14 cellular contexts compared by ENCODE assay signal in the genomic region with DNA sequence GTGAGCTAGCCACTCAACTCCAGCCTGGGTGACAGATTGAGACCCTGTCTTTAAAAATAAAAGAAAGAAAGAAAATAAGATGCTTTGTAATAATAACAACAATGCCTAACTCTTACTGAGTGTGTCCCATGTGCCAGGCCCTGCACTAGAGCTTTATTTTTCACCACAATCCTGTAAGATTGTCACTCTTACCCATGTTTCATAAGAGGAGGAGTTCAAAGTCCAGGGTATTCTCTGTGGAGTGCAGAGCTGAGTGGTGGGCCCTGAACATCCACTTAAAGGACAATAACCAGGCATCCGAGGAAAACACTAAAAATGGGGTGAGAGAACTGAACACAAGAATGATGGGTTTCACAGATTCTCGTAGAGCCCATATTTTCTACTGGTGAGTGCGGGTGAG. TPM values are rescaled to one million over a fixed set of nuclear protein-coding genes. Genes with fewer than 3 reads are reported as not detected.
DNase-seq lines count a peak whose midpoint lies in the region; ATAC-seq and TF ChIP-seq lines count a peak whose summit lies in the region.
"Had no signal": no experiment of that assay in that cellular context is flagged by ENCODE, and none has a peak within 500 bp of the region (broad histone marks: within the 10 kb centered on the region; RNA-seq: fewer than 3 reads in every experiment).

No MANE protein-coding gene starts in this region.

- H3K27ac Mint-ChIP-seq in GM23338, result peak overlapping the region; percentile 41; the same call in 1 of the 2 replicates
- no peak overlapping the region for H3K27ac Mint-ChIP-seq in activated CD8-positive, alpha-beta T cell treated with anti-CD3 and anti-CD28 coated beads for 36 hours
- H3K27ac Mint-ChIP-seq: dendritic cell treated with granulocyte-macrophage colony-stimulating factor and Interleukin-4, amounts not matched to agents 40 ng/mL and 50 ng/mL, for 4 days had no signal

- H3K4me1 ChIP-seq in GM23338 (ENCODE audit: insufficient read depth) (peaks cover 18% of the 10 kb centered on the region), colonic mucosa (peaks cover 3% of the 10 kb centered on the region), trophoblast cell (ENCODE audit: control insufficient read depth in 1 of 2, insufficient read depth in 2 of 2, low read length in 2 of 2) (peaks cover 3 to 4% of the 10 kb centered on the region in 2 experiments)

- H3K9me3 ChIP-seq in colonic mucosa (no peaks in the 10 kb centered on the region), trophoblast cell (ENCODE audit: insufficient read depth, low read depth, low read length) (peaks cover 2% of the 10 kb centered on the region)

- peaks cover 3% of the 10 kb centered on the region; the same call in 1 of the 3 replicates for H3K9me3 Mint-ChIP-seq in GM23338
- no peaks in the 10 kb centered on the region for H3K9me3 Mint-ChIP-seq in activated CD8-positive, alpha-beta T cell treated with anti-CD3 and anti-CD28 coated beads for 36 hours
- H3K9me3 Mint-ChIP-seq: dendritic cell treated with granulocyte-macrophage colony-stimulating factor and Interleukin-4, amounts not matched to agents 40 ng/mL and 50 ng/mL, for 4 days had no signal

- peaks cover 9% of the 10 kb centered on the region for H3K27me3 Mint-ChIP-seq in GM23338 (ENCODE audit: insufficient read depth, low read depth, poor library complexity)
- H3K27me3 Mint-ChIP-seq in activated CD8-positive, alpha-beta T cell treated with anti-CD3 and anti-CD28 coated beads for 36 hours, result peaks cover 26% of the 10 kb centered on the region

- no peak overlapping the region for H3K14ac ChIP-seq in trophoblast cell (ENCODE audit: low read length)

- no peak overlapping the region for H4K12ac ChIP-seq in trophoblast cell (ENCODE audit: low read depth, low read length)

- H3K27me3 ChIP-seq in GM23338 (ENCODE audit: insufficient read depth), result no peaks in the 10 kb centered on the region
- H3K27me3 ChIP-seq in colonic mucosa, result no peaks in the 10 kb centered on the region
- no peaks in the 10 kb centered on the region for H3K27me3 ChIP-seq in trophoblast cell (ENCODE audit: insufficient read depth, low read length)

- H3K4me2 ChIP-seq in GM23338 (peak overlapping the region; percentile 37; the same call in 1 of the 2 replicates), trophoblast cell (ENCODE audit: low read length) (no peak overlapping the region)

- no peak overlapping the region for H2AK5ac ChIP-seq in trophoblast cell (ENCODE audit: low read length)

- H3K27ac ChIP-seq in GM23338 (ENCODE audit: low read depth) (no peak overlapping the region), colonic mucosa (peak overlapping the region; percentile 89), trophoblast cell (ENCODE audit: low read depth, low read length) (no peak overlapping the region)

- H3K4ac ChIP-seq in trophoblast cell (ENCODE audit: low read depth, low read length), result no peak overlapping the region

- intact Hi-C loops in colonic mucosa (cut with DNase I), result no loop called here
- intact Hi-C loops in activated CD8-positive, alpha-beta T cell treated with anti-CD3 and anti-CD28 coated beads for 36 hours (cut with micrococcal nuclease), result no loop called here

- POLR2A ChIA-PET in activated CD8-positive, alpha-beta T cell treated with anti-CD3 and anti-CD28 coated beads for 36 hours (lab: Charles Lee), result no interaction called here

- no peak for TF ChIP-seq CTCF in GM23338 (conservative IDR thresholded peaks at IDR 0.05; ENCODE audit: low read depth in 2 of 2)
- TF ChIP-seq CTCF in colonic mucosa (IDR thresholded peaks at IDR 0.05), result no peak
- TF ChIP-seq CTCF in activated CD8-positive, alpha-beta T cell treated with anti-CD3 and anti-CD28 coated beads for 36 hours (IDR thresholded peaks at IDR 0.05), result no peak

- no peak overlapping the region for H3K4me3 ChIP-seq in GM23338
- no peak overlapping the region for H3K4me3 ChIP-seq in colonic mucosa
- no peak overlapping the region for H3K4me3 ChIP-seq in trophoblast cell (ENCODE audit: low read depth, low read length)
- H3K4me3 ChIP-seq: lung had no signal

- H3K23ac ChIP-seq in trophoblast cell (ENCODE audit: low read length), result no peak overlapping the region

- CTCF ChIA-PET in activated CD8-positive, alpha-beta T cell treated with anti-CD3 and anti-CD28 coated beads for 36 hours (lab: Charles Lee), result no interaction called here

- peaks cover 4% of the 10 kb centered on the region for H3K79me1 ChIP-seq in trophoblast cell (ENCODE audit: low read length)

- no peak overlapping the region for H2BK120ac ChIP-seq in trophoblast cell (ENCODE audit: insufficient read depth, low read length, poor library complexity)

- H4K91ac ChIP-seq in trophoblast cell (ENCODE audit: low read depth, low read length), result no peak overlapping the region

- H2BK12ac ChIP-seq in trophoblast cell (ENCODE audit: low read length), result no peak overlapping the region

- H3K79me2 ChIP-seq in GM23338 (replicated peaks; ENCODE audit: insufficient read depth), result no peaks in the 10 kb centered on the region
- H3K79me2 ChIP-seq in trophoblast cell (ENCODE audit: control insufficient read depth, insufficient read depth, low read length, poor library complexity), result peaks cover 2% of the 10 kb centered on the region

- no peaks in the 10 kb centered on the region for H3K9me2 ChIP-seq in GM23338 (ENCODE audit: insufficient read depth)

- no peak for DNase-seq in GM23338 (ENCODE audit: low spot score)
- DNase-seq in colonic mucosa, result no peak
- no peak for DNase-seq in trophoblast cell
- DNase-seq in NK-92 treated with Interleukin-12 subunit alpha and Interleukin-12 subunit beta, amount 100 ng/mL, for 24 hours (lab: John Stamatoyannopoulos, UW), result no peak
- DNase-seq in activated CD8-positive, alpha-beta T cell treated with anti-CD3 and anti-CD28 coated beads for 36 hours, result no peak
- DNase-seq in activated CD4-positive, alpha-beta T cell treated with anti-CD3 and anti-CD28 coated beads, Interleukin-2, amount 50 U/mL, for 1 hour, result no peak
- DNase-seq: activated gamma-delta T cell; aorta; Calu3; NCI-H526; stimulated activated naive CD4-positive, alpha-beta T cell had no signal

- no CpG with 5 or more reads among the region's 3 CpGs for WGBS in trophoblast cell (ENCODE audit: extremely low coverage, insufficient coverage, insufficient read length)

- no peaks in the 10 kb centered on the region for H3K36me3 ChIP-seq in GM23338 (ENCODE audit: insufficient read depth)
- no peaks in the 10 kb centered on the region for H3K36me3 ChIP-seq in colonic mucosa
- H3K36me3 ChIP-seq in trophoblast cell (ENCODE audit: control insufficient read depth in 1 of 2, insufficient read depth in 2 of 2, low read length in 2 of 2), result no peaks in the 10 kb centered on the region

- peaks cover 3% of the 10 kb centered on the region; the same call in 1 of the 2 replicates for H3F3A ChIP-seq in GM23338 (replicated peaks; ENCODE audit: low read depth)

- H3K36me3 Mint-ChIP-seq in GM23338 (ENCODE audit: low read depth), result no peaks in the 10 kb centered on the region
- H3K36me3 Mint-ChIP-seq in activated CD8-positive, alpha-beta T cell treated with anti-CD3 and anti-CD28 coated beads for 36 hours (ENCODE audit: low read depth), result no peaks in the 10 kb centered on the region

- peaks cover 26% of the 10 kb centered on the region for H3K4me1 Mint-ChIP-seq in GM23338
- H3K4me1 Mint-ChIP-seq in activated CD8-positive, alpha-beta T cell treated with anti-CD3 and anti-CD28 coated beads for 36 hours (ENCODE audit: low read depth), result no peaks in the 10 kb centered on the region

- no peak overlapping the region for H2BK5ac ChIP-seq in trophoblast cell (ENCODE audit: low read depth, low read length, poor library complexity)

- H3K9ac ChIP-seq in colonic mucosa (ENCODE audit: low read depth in 2 of 2, low read length in 2 of 2) (no peak overlapping the region), trophoblast cell (ENCODE audit: low read length) (peak overlapping the region; percentile 13)

- no peak for ATAC-seq in GM23338
- ATAC-seq in activated CD8-positive, alpha-beta T cell treated with anti-CD3 and anti-CD28 coated beads for 36 hours, result no peak

- H4K8ac ChIP-seq in trophoblast cell (ENCODE audit: low read depth, low read length), result no peak overlapping the region

- no peak overlapping the region for H3K18ac ChIP-seq in trophoblast cell (ENCODE audit: low read length)

- no peak overlapping the region for H3K4me3 Mint-ChIP-seq in GM23338
- no peak overlapping the region for H3K4me3 Mint-ChIP-seq in activated CD8-positive, alpha-beta T cell treated with anti-CD3 and anti-CD28 coated beads for 36 hours
- H3K4me3 Mint-ChIP-seq: dendritic cell treated with granulocyte-macrophage colony-stimulating factor and Interleukin-4, amounts not matched to agents 40 ng/mL and 50 ng/mL, for 4 days had no signal

- H2AFZ ChIP-seq in GM23338, result no peak overlapping the region
- no peak overlapping the region for H2AFZ ChIP-seq in trophoblast cell (ENCODE audit: insufficient read depth, low read length, poor library complexity)

- H4K20me1 ChIP-seq in GM23338 (replicated peaks; ENCODE audit: insufficient read depth), result no peaks in the 10 kb centered on the region

RNA-seq across cellular contexts. Expression of a gene that starts 0.9 kb away (rescaled TPM):
- total RNA-seq in GM23338 (2014; rRNA removed; shearing (Covaris generic)), result 1.0 TPM in 1 of 2 replicates, not detected in the other
- polyA plus RNA-seq in GM23338 (2016; fragmentation: Nextera tagmentation; extraction: Ambion mirVana), result 4.1 and 4.7 TPM in 2 replicates
- 1 to 10 TPM; 7.3 to 8.8 TPM for total RNA-seq in colonic mucosa
- polyA plus RNA-seq in trophoblast cell (2013), result 7.1 and 7.4 TPM in 2 replicates
- total RNA-seq in activated CD8-positive, alpha-beta T cell treated with anti-CD3 and anti-CD28 coated beads for 36 hours, result not detected
- polyA plus RNA-seq: neural cell had no signal

RNA-seq across cellular contexts. Expression of a gene that starts 5.3 kb away (rescaled TPM):
- 1.0 and 3.5 TPM in 2 replicates for total RNA-seq in GM23338 (2014; rRNA removed; shearing (Covaris generic))
- polyA plus RNA-seq in GM23338 (2016; fragmentation: Nextera tagmentation; extraction: Ambion mirVana), result 2.2 and 2.6 TPM in 2 replicates
- total RNA-seq in colonic mucosa, result 1 to 10 TPM in 1 of 2 donors, under 1 TPM in 1; 0.25 to 2.2 TPM
- 0.05 TPM in 1 of 2 replicates, not detected in the other for polyA plus RNA-seq in trophoblast cell (2013)
- total RNA-seq in activated CD8-positive, alpha-beta T cell treated with anti-CD3 and anti-CD28 coated beads for 36 hours, result not detected
- total RNA-seq: Calu3 had no signal
- polyA plus RNA-seq: neural cell had no signal

RNA-seq across cellular contexts. Expression of a gene that starts 6.2 kb away (rescaled TPM):
- 6.1 and 6.8 TPM in 2 replicates for total RNA-seq in GM23338 (2014; rRNA removed; shearing (Covaris generic))
- 8.4 and 9.6 TPM in 2 replicates for polyA plus RNA-seq in GM23338 (2016; fragmentation: Nextera tagmentation; extraction: Ambion mirVana)
- 100 to 1,000 TPM in 1 of 2 donors, 10 to 100 TPM in 1; 10.6 to 166 TPM for total RNA-seq in colonic mucosa
- 13.0 and 16.7 TPM in 2 replicates for polyA plus RNA-seq in trophoblast cell (2013)
- not detected for total RNA-seq in activated CD8-positive, alpha-beta T cell treated with anti-CD3 and anti-CD28 coated beads for 36 hours
- polyA plus RNA-seq: neural cell had no signal

RNA-seq across cellular contexts. Expression of a gene that starts 19.4 kb away (rescaled TPM):
- 17.2 and 18.1 TPM in 2 replicates for total RNA-seq in GM23338 (2014; rRNA removed; shearing (Covaris generic))
- 9.4 and 9.6 TPM in 2 replicates for polyA plus RNA-seq in GM23338 (2016; fragmentation: Nextera tagmentation; extraction: Ambion mirVana)
- 10 to 100 TPM in 1 of 2 donors, 1 to 10 TPM in 1; 4.0 to 13.8 TPM for total RNA-seq in colonic mucosa
- polyA plus RNA-seq in trophoblast cell (2013), result 3.0 and 3.1 TPM in 2 replicates
- 1 to 10 TPM; 9.1 to 9.4 TPM for total RNA-seq in activated CD8-positive, alpha-beta T cell treated with anti-CD3 and anti-CD28 coated beads for 36 hours

RNA-seq across cellular contexts. Expression of a gene that starts 38.4 kb away (rescaled TPM):
- 9.9 and 15.8 TPM in 2 replicates for total RNA-seq in GM23338 (2014; rRNA removed; shearing (Covaris generic))
- polyA plus RNA-seq in GM23338 (2016; fragmentation: Nextera tagmentation; extraction: Ambion mirVana), result 52.8 and 55.8 TPM in 2 replicates
- total RNA-seq in colonic mucosa, result 10 to 100 TPM; 18.8 to 20.0 TPM
- polyA plus RNA-seq in trophoblast cell (2013), result 18.3 and 18.7 TPM in 2 replicates
- total RNA-seq in activated CD8-positive, alpha-beta T cell treated with anti-CD3 and anti-CD28 coated beads for 36 hours, result 10 to 100 TPM; 38.6 to 39.1 TPM
